Comparison of ENCODE assay signal across 36 cellular contexts in genomic region chr15:38430106-38430760, GRCh38.
"Had no signal": no experiment of that assay in that cellular context is flagged by ENCODE, and none has a peak within 500 bp of the region (broad histone marks: within the 10 kb centered on the region; RNA-seq: fewer than 3 reads in every experiment).

No MANE protein-coding gene starts in this region.

- DNase-seq: activated B cell treated with CpG ODN at 0.5 μM for 24 hours; activated CD4-positive, alpha-beta memory T cell treated with anti-CD3 and anti-CD28 coated beads for 36 hours; activated CD4-positive, alpha-beta T cell treated with anti-CD3 and anti-CD28 coated beads for 36 hours; activated CD4-positive, alpha-beta T cell treated with anti-CD3 and anti-CD28 coated beads, Interleukin-2, amount 10 ng/mL, durations not matched to agents 24 days and 14 days; activated CD4-positive, CD25-positive, alpha-beta regulatory T cell treated with anti-CD3 and anti-CD28 coated beads, Interleukin-2, amount 50 U/mL, for 72 hours; activated CD8-positive, alpha-beta memory T cell treated with anti-CD3 and anti-CD28 coated beads, Interleukin-2, amount 10 ng/mL, durations not matched to agents 7 days and 5 days; activated CD8-positive, alpha-beta memory T cell treated with anti-CD3 and anti-CD28 coated beads, Interleukin-2, amount 50 U/mL, for 4 hours; activated CD8-positive, alpha-beta T cell treated with anti-CD3 and anti-CD28 coated beads, Interleukin-2, amount 10 ng/mL, durations not matched to agents 7 days and 5 days; activated effector memory CD4-positive, alpha-beta T cell treated with anti-CD3 and anti-CD28 coated beads, Interleukin-2, amount 50 U/mL, for 16 hours; activated naive CD4-positive, alpha-beta T cell; activated naive CD4-positive, alpha-beta T cell treated with anti-CD3 and anti-CD28 coated beads, Interleukin-2, amount 10 ng/mL, durations not matched to agents 7 days and 5 days; activated naive CD8-positive, alpha-beta T cell treated with anti-CD3 and anti-CD28 coated beads, Interleukin-2, amount 10 ng/mL, durations not matched to agents 7 days and 5 days; activated T-cell treated with anti-CD3 and anti-CD28 coated beads, Interleukin-2, amount 50 U/mL, for 1 hour; activated T-cell treated with anti-CD3 and anti-CD28 coated beads, Interleukin-2, amount 50 U/mL, for 48 hours; central memory CD4-positive, alpha-beta T cell; cerebellar nuclear complex; colonic mucosa; effector CD8-positive, alpha-beta T cell; esophagus squamous epithelium; foreskin melanocyte; heart right ventricle; T-helper 17 cell; T1000; WERI-Rb-1 had no signal

- H3K27ac Mint-ChIP-seq: activated B cell treated with CpG ODN at 0.5 μM for 24 hours; activated CD4-positive, alpha-beta memory T cell treated with anti-CD3 and anti-CD28 coated beads for 36 hours; activated CD4-positive, alpha-beta T cell treated with anti-CD3 and anti-CD28 coated beads for 36 hours; activated CD4-positive, alpha-beta T cell treated with anti-CD3 and anti-CD28 coated beads, Interleukin-2, amount 10 ng/mL, durations not matched to agents 24 days and 14 days; activated CD8-positive, alpha-beta memory T cell treated with anti-CD3 and anti-CD28 coated beads, Interleukin-2, amount 10 ng/mL, durations not matched to agents 7 days and 5 days; activated CD8-positive, alpha-beta T cell treated with anti-CD3 and anti-CD28 coated beads, Interleukin-2, amount 10 ng/mL, durations not matched to agents 7 days and 5 days; activated naive CD4-positive, alpha-beta T cell treated with anti-CD3 and anti-CD28 coated beads, Interleukin-2, amount 10 ng/mL, durations not matched to agents 7 days and 5 days; activated naive CD4-positive, alpha-beta T cell treated with anti-CD3 and anti-CD28 coated beads, Interleukin-2, amount 50 U/mL, for 72 hours; activated naive CD8-positive, alpha-beta T cell treated with anti-CD3 and anti-CD28 coated beads, Interleukin-2, amount 10 ng/mL, durations not matched to agents 7 days and 5 days; activated T-helper 1 cell treated with anti-CD3 and anti-CD28 coated beads, Interleukin-12 subunit alpha, Interleukin-12 subunit beta, Interleukin-2, Interleukin-4 antibody, amounts not matched to agents 30 ng/mL and 10 ng/mL and 1 ng/mL, durations not matched to agents 14 hours and 24 hours and 36 hours; activated T-helper 2 cell treated with anti-CD3 and anti-CD28 coated beads, Interferon-gamma antibody, Interleukin-2, Interleukin-4, amounts not matched to agents 10 μg/mL and 5 μg/mL and 100 μg/mL, durations not matched to agents 14 hours and 24 hours and 36 hours; brain; T-helper 17 cell; T-helper 2 cell treated with Interferon-gamma antibody and Interleukin-4, amounts not matched to agents 5 μg/mL and 100 μg/mL, for 36 hours had no signal

- FAIRE-seq: endometrium, endothelial cell of umbilical vein had no signal

- H3K9me3 Mint-ChIP-seq: activated B cell treated with CpG ODN at 0.5 μM for 24 hours; activated CD4-positive, alpha-beta memory T cell treated with anti-CD3 and anti-CD28 coated beads for 36 hours; activated naive CD4-positive, alpha-beta T cell treated with anti-CD3 and anti-CD28 coated beads, Interleukin-2, amount 10 ng/mL, durations not matched to agents 7 days and 5 days; activated naive CD4-positive, alpha-beta T cell treated with anti-CD3 and anti-CD28 coated beads, Interleukin-2, amount 50 U/mL, for 72 hours; activated naive CD8-positive, alpha-beta T cell treated with anti-CD3 and anti-CD28 coated beads, Interleukin-2, amount 10 ng/mL, durations not matched to agents 7 days and 5 days; T-helper 2 cell treated with Interferon-gamma antibody and Interleukin-4, amounts not matched to agents 5 μg/mL and 100 μg/mL, for 36 hours had no signal

- H3K4me3 ChIP-seq: ascending aorta, breast epithelium, cardiac muscle cell, colonic mucosa, esophagus squamous epithelium, gastroesophageal sphincter, heart right ventricle had no signal

- H3K27me3 ChIP-seq: ascending aorta, breast epithelium, cardiac muscle cell, colonic mucosa, esophagus squamous epithelium, gastroesophageal sphincter had no signal

- H3K27ac ChIP-seq: ascending aorta, breast epithelium, cardiac muscle cell, colonic mucosa, epithelial cell of prostate, esophagus squamous epithelium, gastroesophageal sphincter, heart right ventricle, WERI-Rb-1 had no signal

- H3K4me3 Mint-ChIP-seq: activated B cell treated with CpG ODN at 0.5 μM for 24 hours; activated CD4-positive, alpha-beta memory T cell treated with anti-CD3 and anti-CD28 coated beads for 36 hours; activated CD4-positive, alpha-beta T cell treated with anti-CD3 and anti-CD28 coated beads for 36 hours; activated CD4-positive, alpha-beta T cell treated with anti-CD3 and anti-CD28 coated beads, Interleukin-2, amount 10 ng/mL, durations not matched to agents 24 days and 14 days; activated CD8-positive, alpha-beta memory T cell treated with anti-CD3 and anti-CD28 coated beads, Interleukin-2, amount 10 ng/mL, durations not matched to agents 7 days and 5 days; activated CD8-positive, alpha-beta T cell treated with anti-CD3 and anti-CD28 coated beads, Interleukin-2, amount 10 ng/mL, durations not matched to agents 7 days and 5 days; activated naive CD4-positive, alpha-beta T cell treated with anti-CD3 and anti-CD28 coated beads, Interleukin-2, amount 10 ng/mL, durations not matched to agents 7 days and 5 days; activated naive CD8-positive, alpha-beta T cell treated with anti-CD3 and anti-CD28 coated beads, Interleukin-2, amount 10 ng/mL, durations not matched to agents 7 days and 5 days; activated T-helper 1 cell treated with anti-CD3 and anti-CD28 coated beads, Interleukin-12 subunit alpha, Interleukin-12 subunit beta, Interleukin-2, Interleukin-4 antibody, amounts not matched to agents 30 ng/mL and 10 ng/mL and 1 ng/mL, durations not matched to agents 14 hours and 24 hours and 36 hours; brain; T-helper 17 cell; T-helper 2 cell treated with Interferon-gamma antibody and Interleukin-4, amounts not matched to agents 5 μg/mL and 100 μg/mL, for 36 hours had no signal

- H3K9me3 ChIP-seq: ascending aorta, breast epithelium, colonic mucosa, esophagus squamous epithelium had no signal

- H3K4me1 ChIP-seq: ascending aorta, breast epithelium, colonic mucosa, esophagus squamous epithelium, gastroesophageal sphincter, heart right ventricle had no signal

- ATAC-seq: activated CD4-positive, alpha-beta T cell treated with anti-CD3 and anti-CD28 coated beads for 36 hours; activated CD8-positive, alpha-beta memory T cell treated with anti-CD3 and anti-CD28 coated beads, Interleukin-2, amount 10 ng/mL, durations not matched to agents 7 days and 5 days; activated CD8-positive, alpha-beta T cell treated with anti-CD3 and anti-CD28 coated beads, Interleukin-2, amount 10 ng/mL, durations not matched to agents 7 days and 5 days; activated naive CD4-positive, alpha-beta T cell treated with anti-CD3 and anti-CD28 coated beads, Interleukin-2, amount 50 U/mL, for 72 hours; gastroesophageal sphincter; heart right ventricle; T-helper 17 cell had no signal

- H3K36me3 Mint-ChIP-seq: activated CD4-positive, alpha-beta memory T cell treated with anti-CD3 and anti-CD28 coated beads for 36 hours; activated naive CD4-positive, alpha-beta T cell treated with anti-CD3 and anti-CD28 coated beads, Interleukin-2, amount 50 U/mL, for 72 hours; activated naive CD8-positive, alpha-beta T cell treated with anti-CD3 and anti-CD28 coated beads, Interleukin-2, amount 10 ng/mL, durations not matched to agents 7 days and 5 days; brain had no signal

- H3K36me3 ChIP-seq: ascending aorta, breast epithelium, cardiac muscle cell, colonic mucosa, esophagus squamous epithelium, gastroesophageal sphincter, heart right ventricle, WERI-Rb-1 had no signal

- H3K4me1 Mint-ChIP-seq: activated B cell treated with CpG ODN at 0.5 μM for 24 hours; activated CD4-positive, alpha-beta T cell treated with anti-CD3 and anti-CD28 coated beads for 36 hours; activated naive CD8-positive, alpha-beta T cell treated with anti-CD3 and anti-CD28 coated beads, Interleukin-2, amount 10 ng/mL, durations not matched to agents 7 days and 5 days; brain; T-helper 17 cell had no signal
